ENCODE assay signal across 12 cellular contexts in the genomic region with DNA sequence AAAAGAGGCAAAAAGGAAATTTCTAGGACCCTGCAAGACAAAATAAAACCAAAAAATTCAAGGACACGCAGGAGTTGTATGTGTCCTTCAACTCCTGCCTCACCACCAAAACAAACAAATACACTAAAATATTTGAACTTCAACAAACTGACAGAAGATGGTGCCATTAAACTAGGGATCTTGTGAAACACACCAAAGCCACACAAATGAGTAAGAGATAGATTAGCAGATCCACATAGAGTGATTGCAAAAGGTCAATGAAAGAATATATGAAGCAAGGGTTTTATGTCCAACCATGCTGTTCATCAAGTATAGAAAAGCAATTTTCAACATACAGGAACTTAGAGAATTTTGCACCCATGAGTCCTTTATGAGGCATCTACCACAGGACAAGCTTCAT. TPM values are rescaled to one million over a fixed set of nuclear protein-coding genes. Genes with fewer than 3 reads are reported as not detected.
DNase-seq lines count a peak whose midpoint lies in the region; ATAC-seq, FAIRE-seq and TF ChIP-seq lines count a peak whose summit lies in the region.
"Had no signal": no experiment of that assay in that cellular context is flagged by ENCODE, and none has a peak within 500 bp of the region (broad histone marks: within the 10 kb centered on the region; RNA-seq: fewer than 3 reads in every experiment).

No MANE protein-coding gene starts in this region.

- FAIRE-seq in A549 (lab: Jason Lieb, UNC) = peak; percentile 92

- TF ChIP-seq POLR2A in A549 (IDR thresholded peaks at IDR 0.05; ENCODE audit: low read length) = no peak

- no peak overlapping the region for H3K27ac ChIP-seq in A549
- H3K27ac ChIP-seq: WERI-Rb-1 had no signal

- H3K4me3 ChIP-seq in A549 (no peak overlapping the region), fibroblast of the aortic adventitia (ENCODE audit: low read depth, low read length) (no peak overlapping the region)

- no peak overlapping the region for H3K4me2 ChIP-seq in A549

- TF ChIP-seq CTCF in A549 (IDR thresholded peaks at IDR 0.05) (no peak), fibroblast of the aortic adventitia (IDR thresholded peaks at IDR 0.05; ENCODE audit: insufficient read depth, low read length) (no peak)

- DNase-seq in A549 (ENCODE audit: low read depth in 1 of 2, low spot score in 1 of 2) (no peak), EH (ENCODE audit: low read depth) (peak; percentile 34), RPMI7951 (ENCODE audit: low read depth) (peak; percentile 16), fibroblast of the aortic adventitia (ENCODE audit: low read depth) (peak; percentile 9), NCI-H1417 treated with DMSO at 0.1 percent for 48 hours (lab: John Stamatoyannopoulos, UW) (no peak), RPMI8226 (no peak)
- DNase-seq in stimulated activated CD4-positive, alpha-beta T cell treated with anti-CD3 and anti-CD28 coated beads, Interleukin-4, amount 100 ng/mL, for 4 hours = no peak
- DNase-seq: NCI-H2081, retina, WERI-Rb-1 had no signal

- ATAC-seq in A549 = no peak
- no peak for ATAC-seq in HG03039 (IDR thresholded peaks at IDR 0.05; ENCODE audit: unreplicated experiment)
- ATAC-seq: Right ventricle myocardium inferior had no signal

- 86% methylated on average over 1 of the region's 1 CpG for WGBS in A549 (ENCODE audit: missing lambda C conversion rate)

- no peaks in the 10 kb centered on the region for H3K9me3 ChIP-seq in A549

- CTCF ChIA-PET in A549 (lab: Yijun Ruan, JAX) = interaction anchor here (0.8 kb wide), 1 partner anchor 576 kb away, joined by 3 read pairs; no protein-coding TSS in a partner anchor

- POLR2A ChIA-PET in A549 (lab: Yijun Ruan, JAX) = no interaction called here

- no peak for TF ChIP-seq EP300 in A549 (IDR thresholded peaks at IDR 0.05)

- TF ChIP-seq RAD21 in A549 (conservative IDR thresholded peaks at IDR 0.05 in 1 of 2, IDR thresholded peaks at IDR 0.05 in 1 of 2) = 0 out of 5 replicates have a peak, but pooled peaks have one; percentile 9 to 14

- peaks cover under 1% of the 10 kb centered on the region; the same call in 1 of the 3 replicates for H3K4me1 ChIP-seq in A549

TF ChIP-seq in A549, 52 proteins besides CTCF, POLR2A, EP300 and RAD21:
- no peak for TF ChIP-seq CHD4 (IDR thresholded peaks at IDR 0.05; ENCODE audit: borderline replicate concordance)
- TF ChIP-seq NR3C1 (IDR thresholded peaks at IDR 0.05) = no peak
- no peak for TF ChIP-seq MAZ (IDR thresholded peaks at IDR 0.05; ENCODE audit: borderline replicate concordance, low read depth, low read length)
- no peak for TF ChIP-seq BHLHE40 (IDR thresholded peaks at IDR 0.05; ENCODE audit: low read depth, low read length)

RNA-seq across cellular contexts. Expression of gene SCML1, which starts 40.1 kb away (rescaled TPM):
- polyA plus RNA-seq in A549 (2011; rRNA removed) = 10.3 and 13.3 TPM in 2 replicates
- 5.2 and 6.1 TPM in 2 replicates for polyA plus RNA-seq in A549 (2012; cell fraction: cytosol; rRNA removed)
- polyA plus RNA-seq in A549 (2012; cell fraction: nucleus; rRNA removed) = 8.6 and 11.1 TPM in 2 replicates
- polyA plus RNA-seq in A549 (2017; fragmentation: RNase III; extraction: RNeasy Plus Mini Kit Qiagen cat#74134 plus additional on column Dnase treatment) = 4.6 to 5.1 TPM (median 4.9 TPM) in 3 replicates
- polyA minus RNA-seq in A549 (2011; rRNA and poly(A)+ RNA removed) = 3.6 and 4.1 TPM in 2 replicates
- 19.9 and 30.0 TPM in 2 replicates for total RNA-seq in RPMI7951 (2014; rRNA removed; shearing (Covaris generic))
- 12.0 and 17.7 TPM in 2 replicates for total RNA-seq in fibroblast of the aortic adventitia (ENCODE audit: low replicate concordance)

Comparison
In these comparisons a context has a peak if more than half of its experiments do, and no peak if none do; other contexts are left out.
1. DNase-seq: peak in EH (single experiment), RPMI7951 (single experiment) and fibroblast of the aortic adventitia (single experiment); none in A549 (0 of 2), NCI-H1417 treated with DMSO at 0.1 percent for 48 hours (single experiment), stimulated activated CD4-positive, alpha-beta T cell treated with anti-CD3 and anti-CD28 coated beads, Interleukin-4, amount 100 ng/mL, for 4 hours (0 of 2) and RPMI8226 (single experiment).